ENCODE assay signal across 9 cellular contexts in genomic region chr4:169810325-169811323, GRCh38. TPM values are rescaled to one million over a fixed set of nuclear protein-coding genes. Genes with fewer than 3 reads are reported as not detected.
DNase-seq lines count a peak whose midpoint lies in the region; ATAC-seq and TF ChIP-seq lines count a peak whose summit lies in the region.
"Had no signal": no experiment of that assay in that cellular context is flagged by ENCODE, and none has a peak within 500 bp of the region (broad histone marks: within the 10 kb centered on the region; RNA-seq: fewer than 3 reads in every experiment).

No MANE protein-coding gene starts in this region.

- no peaks in the 10 kb centered on the region for H3K9me3 ChIP-seq in naive thymus-derived CD4-positive, alpha-beta T cell (ENCODE audit: control insufficient read depth in 2 of 3, low read length in 3 of 3)

- no peaks in the 10 kb centered on the region for H3K36me3 ChIP-seq in naive thymus-derived CD4-positive, alpha-beta T cell (ENCODE audit: control insufficient read depth in 2 of 3, insufficient read depth in 3 of 3, low read length in 3 of 3)

- intact Hi-C loops in naive thymus-derived CD4-positive, alpha-beta T cell (cut with micrococcal nuclease) = loop anchor here (1.0 to 2.0 kb wide), 3 partner anchors 197 to 237 kb away; partner anchors contain the start of gene NEK1 (in 1 of the 2)

- H3K27ac Mint-ChIP-seq in naive thymus-derived CD4-positive, alpha-beta T cell = no peak overlapping the region

- no peaks in the 10 kb centered on the region for H3K9me3 Mint-ChIP-seq in naive thymus-derived CD4-positive, alpha-beta T cell
- H3K9me3 Mint-ChIP-seq: activated naive CD4-positive, alpha-beta T cell treated with anti-CD3 and anti-CD28 coated beads, Interleukin-2, amount 50 U/mL, for 72 hours had no signal

- H3K4me1 ChIP-seq in naive thymus-derived CD4-positive, alpha-beta T cell (ENCODE audit: control insufficient read depth in 2 of 2, insufficient read depth in 2 of 2, low read length in 2 of 2) = no peaks in the 10 kb centered on the region

- H3K4me3 ChIP-seq in epithelial cell of esophagus (ENCODE audit: low read length) = no peak overlapping the region
- H3K4me3 ChIP-seq in naive thymus-derived CD4-positive, alpha-beta T cell (ENCODE audit: low read length) = no peak overlapping the region

- no peaks in the 10 kb centered on the region for H3K36me3 Mint-ChIP-seq in naive thymus-derived CD4-positive, alpha-beta T cell
- H3K36me3 Mint-ChIP-seq: activated naive CD4-positive, alpha-beta T cell treated with anti-CD3 and anti-CD28 coated beads, Interleukin-2, amount 50 U/mL, for 72 hours had no signal

- ATAC-seq in GM21423 (IDR thresholded peaks at IDR 0.05; ENCODE audit: unreplicated experiment) = peak; percentile 54
- ATAC-seq in naive thymus-derived CD4-positive, alpha-beta T cell = no peak
- ATAC-seq in HG02623 (IDR thresholded peaks at IDR 0.05; ENCODE audit: unreplicated experiment) = no peak

- no peaks in the 10 kb centered on the region for H3K27me3 ChIP-seq in naive thymus-derived CD4-positive, alpha-beta T cell (ENCODE audit: control insufficient read depth in 2 of 2, insufficient read depth in 2 of 2, low read length in 2 of 2)

- H3K27me3 Mint-ChIP-seq in naive thymus-derived CD4-positive, alpha-beta T cell = peaks cover 0 to 17% (median 5%) of the 10 kb centered on the region in 5 donors

- no peak overlapping the region for H3K4me3 Mint-ChIP-seq in naive thymus-derived CD4-positive, alpha-beta T cell

- CTCF ChIA-PET in naive thymus-derived CD4-positive, alpha-beta T cell (lab: Charles Lee) = interaction anchor here (0.7 to 2.6 kb wide), 10 partner anchors 195 to 814 kb away, joined by 3 to 34 read pairs (median 5); partner anchors contain the start of gene NEK1

- no peak overlapping the region for H3K27ac ChIP-seq in naive thymus-derived CD4-positive, alpha-beta T cell (ENCODE audit: low read depth, low read length)

- TF ChIP-seq CTCF in epithelial cell of esophagus (IDR thresholded peaks at IDR 0.05; ENCODE audit: insufficient read depth, low read depth, low read length, missing control alignments) = peak; percentile 82

- POLR2A ChIA-PET in naive thymus-derived CD4-positive, alpha-beta T cell (lab: Charles Lee) = interaction anchor here (0.6 kb wide), 1 partner anchor 67 kb away, joined by 3 read pairs; no protein-coding TSS in a partner anchor

- DNase-seq in DMS53 treated with DMSO at 0.1 percent for 48 hours (lab: John Stamatoyannopoulos, UW; ENCODE audit: unreplicated experiment) (peak; percentile 48), MV-4-11 (lab: John Stamatoyannopoulos, UW) (peak; percentile 72), SHP77 (lab: John Stamatoyannopoulos, UW) (peak; percentile 54 to 77), epithelial cell of esophagus (ENCODE audit: low read depth) (peak; percentile 83), T1000 (lab: John Stamatoyannopoulos, UW) (no peak)
- DNase-seq in naive thymus-derived CD4-positive, alpha-beta T cell = peak in 7 of 9 donors; percentile 25 to 63 (median 47)

- peaks cover 0 to 3% (median 0%) of the 10 kb centered on the region in 7 donors for H3K4me1 Mint-ChIP-seq in naive thymus-derived CD4-positive, alpha-beta T cell

RNA-seq across cellular contexts. Expression of gene HPF1, which starts 52.9 kb away (rescaled TPM):
- 10 to 100 TPM in 4 of 5 experiments, 1 to 10 TPM in 1; 9.9 to 23.5 (median 13.8) TPM for total RNA-seq in naive thymus-derived CD4-positive, alpha-beta T cell
- polyA plus RNA-seq in naive thymus-derived CD4-positive, alpha-beta T cell = 10 to 100 TPM; 21.0 to 41.6 TPM
